ENCODE assay signal across 1 cellular context in the genomic region with DNA sequence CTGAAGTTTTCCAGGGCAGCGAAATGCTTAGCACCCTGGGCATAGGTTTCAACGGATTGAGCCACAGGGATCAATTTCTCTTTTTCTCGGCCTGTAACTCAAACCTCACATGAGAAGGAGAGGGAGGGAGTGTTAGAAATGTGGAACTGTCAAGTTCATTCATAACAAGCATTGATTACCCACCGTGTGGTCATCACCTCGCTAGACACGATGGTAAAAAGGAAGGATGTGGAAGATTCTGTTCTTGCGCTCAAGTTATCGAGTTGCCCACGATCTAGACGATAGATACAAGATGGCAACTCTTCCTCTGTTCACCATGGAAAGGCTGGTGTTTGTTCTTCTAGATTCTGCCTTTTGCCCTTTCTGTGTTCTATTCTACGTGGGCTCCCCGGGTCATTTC.
TF ChIP-seq lines count a peak whose summit lies in the region.

No MANE protein-coding gene starts in this region.

TF ChIP-seq in H1, 55 proteins besides CTCF, POLR2A, EP300 and RAD21 (continued from another document):
- TF ChIP-seq ATF2 (IDR thresholded peaks at IDR 0.05; ENCODE audit: low read length) (no peak), POU5F1 (IDR thresholded peaks at IDR 0.05; ENCODE audit: low read depth, low read length) (no peak), KDM5A (IDR thresholded peaks at IDR 0.05; ENCODE audit: low read length) (no peak), ASH2L (IDR thresholded peaks at IDR 0.05; ENCODE audit: low read length) (no peak), BACH1 (IDR thresholded peaks at IDR 0.05; ENCODE audit: low read length) (no peak), RXRA (IDR thresholded peaks at IDR 0.05; ENCODE audit: insufficient read depth, low read depth, low read length) (no peak), MAFK (IDR thresholded peaks at IDR 0.05; ENCODE audit: low read depth, low read length) (no peak), POLR2AphosphoS5 (IDR thresholded peaks at IDR 0.05; ENCODE audit: low read depth, low read length) (no peak), SP2 (IDR thresholded peaks at IDR 0.05; ENCODE audit: low read length) (no peak), HDAC2 (IDR thresholded peaks at IDR 0.05; ENCODE audit: borderline replicate concordance in 1 of 2, low read depth in 2 of 2, low read length in 2 of 2) (no peak)
